In genomic region chr2:135676031-135676430, GRCh38 we compare ENCODE assay signal across 19 cellular contexts.
DNase-seq lines count a peak whose midpoint lies in the region; ATAC-seq and TF ChIP-seq lines count a peak whose summit lies in the region.
"Had no signal": no experiment of that assay in that cellular context is flagged by ENCODE, and none has a peak within 500 bp of the region (broad histone marks: within the 10 kb centered on the region; RNA-seq: fewer than 3 reads in every experiment).

No MANE protein-coding gene starts in this region.

- no peak overlapping the region for H3K9ac ChIP-seq in mesenchymal stem cell (ENCODE audit: low read length)

- H3K4ac ChIP-seq in mesenchymal stem cell (ENCODE audit: low read depth in 1 of 2, low read length in 2 of 2): no peak overlapping the region

- H3K9me3 Mint-ChIP-seq in activated naive CD4-positive, alpha-beta T cell treated with anti-CD3 and anti-CD28 coated beads, Interleukin-2, amount 50 U/mL, for 72 hours: no peaks in the 10 kb centered on the region
- H3K9me3 Mint-ChIP-seq: CD8-positive, alpha-beta T cell; IgD-negative memory B cell had no signal

- H3K27me3 ChIP-seq in mesenchymal stem cell (ENCODE audit: control insufficient read depth in 1 of 2, insufficient read depth in 1 of 2, low read length in 2 of 2): no peaks in the 10 kb centered on the region
- H3K27me3 ChIP-seq: BE2C had no signal

- TF ChIP-seq CTCF in NB4 (IDR thresholded peaks at IDR 0.05; ENCODE audit: low read depth, low read length): no peak

- H3K9me3 ChIP-seq in mesenchymal stem cell (ENCODE audit: control insufficient read depth, low read length): no peaks in the 10 kb centered on the region
- H3K9me3 ChIP-seq: BE2C had no signal

- H2AK5ac ChIP-seq in mesenchymal stem cell (ENCODE audit: low read length, severe bottlenecking): no peak overlapping the region

- ATAC-seq in activated naive CD4-positive, alpha-beta T cell treated with anti-CD3 and anti-CD28 coated beads, Interleukin-2, amount 50 U/mL, for 72 hours: no peak
- ATAC-seq in GM21619 (IDR thresholded peaks at IDR 0.05; ENCODE audit: unreplicated experiment): no peak
- ATAC-seq: CD8-positive, alpha-beta T cell; Panc1 had no signal

- DNase-seq in SIG-M5 treated with dmso at 0.1 percent for 504 hours (lab: John Stamatoyannopoulos, UW; ENCODE audit: unreplicated experiment) (peak; percentile 8), SIG-M5 (lab: John Stamatoyannopoulos, UW) (no peak), NB4 (ENCODE audit: low read depth) (peak; percentile 44), dermis microvascular lymphatic vessel endothelial cell (ENCODE audit: low read depth in 2 of 2) (peak; percentile 7 to 44), mesenchymal stem cell (peak; percentile 13), NCI-H524 treated with DMSO at 0.1 percent for 48 hours (lab: John Stamatoyannopoulos, UW) (no peak)
- no peak for DNase-seq in activated naive CD4-positive, alpha-beta T cell treated with anti-CD3 and anti-CD28 coated beads, Interleukin-2, amount 50 U/mL, for 72 hours (ENCODE audit: low spot score in 2 of 2)
- DNase-seq: BE2C; CD8-positive, alpha-beta T cell; MM.1S; NCI-H1417; NCI-H187 treated with DMSO at 0.1 percent for 48 hours; NCI-H2227 treated with DMSO at 0.1 percent for 48 hours; NCI-H510A treated with DMSO at 0.1 percent for 48 hours; NCI-H82 had no signal

- no peak overlapping the region for H3K18ac ChIP-seq in mesenchymal stem cell (ENCODE audit: low read depth in 1 of 2, low read length in 2 of 2)

- no peaks in the 10 kb centered on the region for H3K4me1 ChIP-seq in mesenchymal stem cell (ENCODE audit: control insufficient read depth, insufficient read depth, low read depth, low read length)
- H3K4me1 ChIP-seq: BE2C had no signal

- H2BK5ac ChIP-seq in mesenchymal stem cell (ENCODE audit: low read depth, low read length, poor library complexity, severe bottlenecking): no peak overlapping the region

- H3K4me2 ChIP-seq in mesenchymal stem cell (ENCODE audit: low read length, poor library complexity, severe bottlenecking): no peak overlapping the region

- H3K79me1 ChIP-seq in mesenchymal stem cell (replicated peaks; ENCODE audit: low read length, poor library complexity, severe bottlenecking): peaks cover 11% of the 10 kb centered on the region

- no peak overlapping the region for H3K23ac ChIP-seq in mesenchymal stem cell (ENCODE audit: low read length in 2 of 2)

- no peak overlapping the region for H2BK15ac ChIP-seq in mesenchymal stem cell (ENCODE audit: low read depth, poor library complexity, severe bottlenecking)

- no peak overlapping the region for H4K8ac ChIP-seq in mesenchymal stem cell (ENCODE audit: low read length)

- H4K91ac ChIP-seq in mesenchymal stem cell (ENCODE audit: low read length): no peak overlapping the region

- no peak overlapping the region for H3K14ac ChIP-seq in mesenchymal stem cell (ENCODE audit: low read length in 2 of 2)

- H3K4me3 ChIP-seq in NB4 (ENCODE audit: low read depth, low read length): no peak overlapping the region
- H3K4me3 ChIP-seq in mesenchymal stem cell (ENCODE audit: insufficient read depth in 1 of 2, low read depth in 1 of 2, low read length in 2 of 2): no peak overlapping the region
- H3K4me3 ChIP-seq: SK-N-MC had no signal

- peaks cover 22 to 37% of the 10 kb centered on the region in 2 experiments for H3K36me3 ChIP-seq in mesenchymal stem cell (ENCODE audit: control insufficient read depth in 1 of 2, insufficient read depth in 2 of 2, low read depth in 1 of 2, low read length in 2 of 2)

- no peak overlapping the region for H2AFZ ChIP-seq in mesenchymal stem cell (ENCODE audit: low read depth, low read length)

- H2BK12ac ChIP-seq in mesenchymal stem cell (ENCODE audit: low read length in 2 of 2): no peak overlapping the region

- H3K27ac Mint-ChIP-seq in activated naive CD4-positive, alpha-beta T cell treated with anti-CD3 and anti-CD28 coated beads, Interleukin-2, amount 50 U/mL, for 72 hours: no peak overlapping the region
- H3K27ac Mint-ChIP-seq: CD8-positive, alpha-beta T cell; IgD-negative memory B cell had no signal

- 80% methylated on average over 1 of the region's 3 CpGs for WGBS in mesenchymal stem cell

- no peak overlapping the region for H2BK120ac ChIP-seq in mesenchymal stem cell (ENCODE audit: low read depth, low read length)

- TF ChIP-seq POLR2A in NB4 (IDR thresholded peaks at IDR 0.05; ENCODE audit: extremely low read depth, insufficient read length): no peak

- H3K27ac ChIP-seq in mesenchymal stem cell (ENCODE audit: low read length, poor library complexity, severe bottlenecking): no peak overlapping the region
- H3K27ac ChIP-seq: SK-N-MC had no signal

- H3K36me3 Mint-ChIP-seq in activated naive CD4-positive, alpha-beta T cell treated with anti-CD3 and anti-CD28 coated beads, Interleukin-2, amount 50 U/mL, for 72 hours: peaks cover 0 to 5% of the 10 kb centered on the region in 2 donors

Comparison
In these comparisons a context has a peak if more than half of its experiments do, and no peak if none do; other contexts are left out.
1. DNase-seq: peak in SIG-M5 treated with dmso at 0.1 percent for 504 hours (single experiment), NB4 (single experiment), dermis microvascular lymphatic vessel endothelial cell (2 of 2) and mesenchymal stem cell (single experiment); none in SIG-M5 (single experiment), activated naive CD4-positive, alpha-beta T cell treated with anti-CD3 and anti-CD28 coated beads, Interleukin-2, amount 50 U/mL, for 72 hours (0 of 2) and NCI-H524 treated with DMSO at 0.1 percent for 48 hours (single experiment).